Comparison of ENCODE assay signal across 36 cellular contexts in genomic region chr9:78332381-78332780, GRCh38.
"Had no signal": no experiment of that assay in that cellular context is flagged by ENCODE, and none has a peak within 500 bp of the region (broad histone marks: within the 10 kb centered on the region; RNA-seq: fewer than 3 reads in every experiment).

No MANE protein-coding gene starts in this region.

- H3K4me3 Mint-ChIP-seq: activated CD4-positive, alpha-beta memory T cell treated with anti-CD3 and anti-CD28 coated beads, Interleukin-2, amount 10 ng/mL, durations not matched to agents 7 days and 5 days; activated CD4-positive, alpha-beta T cell treated with anti-CD3 and anti-CD28 coated beads for 36 hours; activated CD4-positive, alpha-beta T cell treated with anti-CD3 and anti-CD28 coated beads, Interleukin-2, amount 10 ng/mL, durations not matched to agents 7 days and 5 days; activated CD8-positive, alpha-beta memory T cell treated with anti-CD3 and anti-CD28 coated beads, Interleukin-2, amount 10 ng/mL, durations not matched to agents 7 days and 5 days; activated CD8-positive, alpha-beta T cell treated with anti-CD3 and anti-CD28 coated beads, Interleukin-2, amount 10 ng/mL, durations not matched to agents 7 days and 5 days; activated naive CD4-positive, alpha-beta T cell treated with anti-CD3 and anti-CD28 coated beads, Interleukin-2, amount 10 ng/mL, durations not matched to agents 7 days and 5 days; activated naive CD4-positive, alpha-beta T cell treated with anti-CD3 and anti-CD28 coated beads, Interleukin-2, amount 50 U/mL, for 24 hours; activated naive CD8-positive, alpha-beta T cell; activated naive CD8-positive, alpha-beta T cell treated with anti-CD3 and anti-CD28 coated beads, Interleukin-2, amount 10 ng/mL, durations not matched to agents 7 days and 5 days; activated naive CD8-positive, alpha-beta T cell treated with anti-CD3 and anti-CD28 coated beads, Interleukin-2, amount 50 U/mL, for 24 hours; activated T-cell treated with anti-CD3 and anti-CD28 coated beads, Interleukin-2, amount 50 U/mL, for 24 hours; T-helper 1 cell treated with Interleukin-12 subunit alpha and Interleukin-12 subunit beta and Interleukin-4 antibody, amounts not matched to agents 30 μg/mL and 1 μg/mL, for 36 hours; T-helper 2 cell treated with Interferon-gamma antibody and Interleukin-4, amounts not matched to agents 5 μg/mL and 100 μg/mL, for 36 hours had no signal

- H3K27me3 Mint-ChIP-seq: activated CD4-positive, alpha-beta T cell treated with anti-CD3 and anti-CD28 coated beads for 36 hours; activated CD8-positive, alpha-beta memory T cell treated with anti-CD3 and anti-CD28 coated beads, Interleukin-2, amount 10 ng/mL, durations not matched to agents 7 days and 5 days; activated naive CD4-positive, alpha-beta T cell treated with anti-CD3 and anti-CD28 coated beads, Interleukin-2, amount 10 ng/mL, durations not matched to agents 7 days and 5 days; activated naive CD4-positive, alpha-beta T cell treated with anti-CD3 and anti-CD28 coated beads, Interleukin-2, amount 50 U/mL, for 24 hours had no signal

- H3K4me1 ChIP-seq: ascending aorta, breast epithelium had no signal

- H3K27ac Mint-ChIP-seq: activated CD4-positive, alpha-beta memory T cell treated with anti-CD3 and anti-CD28 coated beads, Interleukin-2, amount 10 ng/mL, durations not matched to agents 7 days and 5 days; activated CD4-positive, alpha-beta T cell treated with anti-CD3 and anti-CD28 coated beads for 36 hours; activated CD4-positive, alpha-beta T cell treated with anti-CD3 and anti-CD28 coated beads, Interleukin-2, amount 10 ng/mL, durations not matched to agents 7 days and 5 days; activated CD8-positive, alpha-beta memory T cell treated with anti-CD3 and anti-CD28 coated beads, Interleukin-2, amount 10 ng/mL, durations not matched to agents 7 days and 5 days; activated CD8-positive, alpha-beta T cell treated with anti-CD3 and anti-CD28 coated beads, Interleukin-2, amount 10 ng/mL, durations not matched to agents 7 days and 5 days; activated naive CD4-positive, alpha-beta T cell treated with anti-CD3 and anti-CD28 coated beads, Interleukin-2, amount 10 ng/mL, durations not matched to agents 7 days and 5 days; activated naive CD4-positive, alpha-beta T cell treated with anti-CD3 and anti-CD28 coated beads, Interleukin-2, amount 50 U/mL, for 24 hours; activated naive CD8-positive, alpha-beta T cell; activated naive CD8-positive, alpha-beta T cell treated with anti-CD3 and anti-CD28 coated beads, Interleukin-2, amount 10 ng/mL, durations not matched to agents 7 days and 5 days; activated naive CD8-positive, alpha-beta T cell treated with anti-CD3 and anti-CD28 coated beads, Interleukin-2, amount 50 U/mL, for 24 hours; activated T-cell treated with anti-CD3 and anti-CD28 coated beads, Interleukin-2, amount 50 U/mL, for 24 hours; activated T-helper 2 cell treated with anti-CD3 and anti-CD28 coated beads, Interferon-gamma antibody, Interleukin-2, Interleukin-4, amounts not matched to agents 10 μg/mL and 5 μg/mL and 100 μg/mL, durations not matched to agents 14 hours and 24 hours and 36 hours; T-helper 1 cell treated with Interleukin-12 subunit alpha and Interleukin-12 subunit beta and Interleukin-4 antibody, amounts not matched to agents 30 μg/mL and 1 μg/mL, for 36 hours; T-helper 2 cell treated with Interferon-gamma antibody and Interleukin-4, amounts not matched to agents 5 μg/mL and 100 μg/mL, for 36 hours had no signal

- DNase-seq: activated CD4-positive, alpha-beta memory T cell treated with anti-CD3 and anti-CD28 coated beads, Interleukin-2, amount 10 ng/mL, durations not matched to agents 7 days and 5 days; activated CD4-positive, alpha-beta T cell treated with anti-CD3 and anti-CD28 coated beads for 1 hour; activated CD4-positive, alpha-beta T cell treated with anti-CD3 and anti-CD28 coated beads for 36 hours; activated CD4-positive, alpha-beta T cell treated with anti-CD3 and anti-CD28 coated beads for 48 hours; activated CD4-positive, alpha-beta T cell treated with anti-CD3 and anti-CD28 coated beads, Interleukin-2, amount 10 ng/mL, durations not matched to agents 7 days and 5 days; activated CD4-positive, alpha-beta T cell treated with anti-CD3 and anti-CD28 coated beads, Interleukin-2, amount 50 U/mL, for 48 hours; activated CD4-positive, CD25-positive, alpha-beta regulatory T cell; activated CD8-positive, alpha-beta memory T cell treated with anti-CD3 and anti-CD28 coated beads for 24 hours; activated CD8-positive, alpha-beta memory T cell treated with anti-CD3 and anti-CD28 coated beads, Interleukin-2, amount 10 ng/mL, durations not matched to agents 7 days and 5 days; activated CD8-positive, alpha-beta memory T cell treated with anti-CD3 and anti-CD28 coated beads, Interleukin-2, amount 50 U/mL, for 48 hours; activated CD8-positive, alpha-beta T cell treated with anti-CD3 and anti-CD28 coated beads, Interleukin-2, amount 10 ng/mL, durations not matched to agents 7 days and 5 days; activated effector memory CD4-positive, alpha-beta T cell treated with Interleukin-2 at 50 U/mL for 16 hours; activated gamma-delta T cell; activated naive CD4-positive, alpha-beta T cell treated with anti-CD3 and anti-CD28 coated beads, Interleukin-2, amount 10 ng/mL, durations not matched to agents 7 days and 5 days; activated naive CD4-positive, alpha-beta T cell treated with Interleukin-2 at 50 U/mL for 16 hours; activated naive CD8-positive, alpha-beta T cell treated with anti-CD3 and anti-CD28 coated beads, Interleukin-2, amount 10 ng/mL, durations not matched to agents 7 days and 5 days; activated naive CD8-positive, alpha-beta T cell treated with anti-CD3 and anti-CD28 coated beads, Interleukin-2, amount 50 U/mL, for 24 hours; activated T-cell treated with anti-CD3 and anti-CD28 coated beads, Interleukin-2, amount 50 U/mL, for 24 hours; activated T-cell treated with anti-CD3 and anti-CD28 coated beads, Interleukin-2, amount 50 U/mL, for 48 hours; amygdala; anterior cingulate cortex; brain microvascular endothelial cell; central memory CD4-positive, alpha-beta T cell; T-helper 1 cell; T-helper 2 cell; T-helper 9 cell had no signal

- H3K9me3 ChIP-seq: ascending aorta had no signal

- H3K27me3 ChIP-seq: ascending aorta, brain microvascular endothelial cell, breast epithelium had no signal

- H3K27ac ChIP-seq: ascending aorta, brain microvascular endothelial cell, breast epithelium, VCaP had no signal

- ATAC-seq: activated CD4-positive, alpha-beta T cell treated with anti-CD3 and anti-CD28 coated beads for 36 hours; activated CD4-positive, CD25-positive, alpha-beta regulatory T cell treated with anti-CD3 and anti-CD28 coated beads, Interleukin-2, amount 50 U/mL, for 24 hours; activated CD8-positive, alpha-beta memory T cell treated with anti-CD3 and anti-CD28 coated beads, Interleukin-2, amount 10 ng/mL, durations not matched to agents 7 days and 5 days; activated CD8-positive, alpha-beta T cell treated with anti-CD3 and anti-CD28 coated beads, Interleukin-2, amount 10 ng/mL, durations not matched to agents 7 days and 5 days; activated naive CD8-positive, alpha-beta T cell treated with anti-CD3 and anti-CD28 coated beads, Interleukin-2, amount 50 U/mL, for 24 hours had no signal

- FAIRE-seq: TTC549 had no signal

- H3K36me3 ChIP-seq: ascending aorta, breast epithelium had no signal

- H3K4me1 Mint-ChIP-seq: activated CD4-positive, alpha-beta memory T cell treated with anti-CD3 and anti-CD28 coated beads, Interleukin-2, amount 10 ng/mL, durations not matched to agents 7 days and 5 days; activated CD4-positive, alpha-beta T cell treated with anti-CD3 and anti-CD28 coated beads for 36 hours; activated naive CD4-positive, alpha-beta T cell treated with anti-CD3 and anti-CD28 coated beads, Interleukin-2, amount 50 U/mL, for 24 hours; activated naive CD8-positive, alpha-beta T cell treated with anti-CD3 and anti-CD28 coated beads, Interleukin-2, amount 50 U/mL, for 24 hours had no signal

- H3K4me3 ChIP-seq: ascending aorta, breast epithelium had no signal
